Comparison of ENCODE assay signal across 1 cellular context in genomic region chr17:73616873-73617430, GRCh38.
TF ChIP-seq lines count a peak whose summit lies in the region.

No MANE protein-coding gene starts in this region.

TF ChIP-seq in HEK293, 187 proteins besides CTCF, POLR2A, EP300 and RAD21 (continued from another document):
- TF ChIP-seq, protein P1, sequence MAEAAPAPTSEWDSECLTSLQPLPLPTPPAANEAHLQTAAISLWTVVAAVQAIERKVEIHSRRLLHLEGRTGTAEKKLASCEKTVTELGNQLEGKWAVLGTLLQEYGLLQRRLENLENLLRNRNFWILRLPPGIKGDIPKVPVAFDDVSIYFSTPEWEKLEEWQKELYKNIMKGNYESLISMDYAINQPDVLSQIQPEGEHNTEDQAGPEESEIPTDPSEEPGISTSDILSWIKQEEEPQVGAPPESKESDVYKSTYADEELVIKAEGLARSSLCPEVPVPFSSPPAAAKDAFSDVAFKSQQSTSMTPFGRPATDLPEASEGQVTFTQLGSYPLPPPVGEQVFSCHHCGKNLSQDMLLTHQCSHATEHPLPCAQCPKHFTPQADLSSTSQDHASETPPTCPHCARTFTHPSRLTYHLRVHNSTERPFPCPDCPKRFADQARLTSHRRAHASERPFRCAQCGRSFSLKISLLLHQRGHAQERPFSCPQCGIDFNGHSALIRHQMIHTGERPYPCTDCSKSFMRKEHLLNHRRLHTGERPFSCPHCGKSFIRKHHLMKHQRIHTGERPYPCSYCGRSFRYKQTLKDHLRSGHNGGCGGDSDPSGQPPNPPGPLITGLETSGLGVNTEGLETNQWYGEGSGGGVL (tag by site-specific recombination; IDR thresholded peaks at IDR 0.05): peak; percentile 71; the same call in 1 of the 2 replicates
- TF ChIP-seq ZFHX2 (tag by site-specific recombination; conservative IDR thresholded peaks at IDR 0.05) (0 out of 2 replicates have a peak, but pooled peaks have one; percentile 9), ZNF544 (tag by site-specific recombination; IDR thresholded peaks at IDR 0.05) (no peak), ZIC2 (tag by site-specific recombination; IDR thresholded peaks at IDR 0.05) (peak; percentile 86), ZNF513 (tag by site-specific recombination; IDR thresholded peaks at IDR 0.05) (no peak), KLF10 (tag by site-specific recombination; IDR thresholded peaks at IDR 0.05) (no peak), ZNF488 (tag by site-specific recombination; IDR thresholded peaks at IDR 0.05) (no peak), KLF17 (tag by site-specific recombination; IDR thresholded peaks at IDR 0.05) (no peak), ZNF112 (tag by site-specific recombination; IDR thresholded peaks at IDR 0.05) (no peak), GLIS2 (tag by site-specific recombination; IDR thresholded peaks at IDR 0.05) (peak; percentile 41; the same call in 1 of the 2 replicates), ZNF426 (tag by site-specific recombination; IDR thresholded peaks at IDR 0.05) (no peak), ZNF792 (tag by site-specific recombination; IDR thresholded peaks at IDR 0.05) (no peak), ZNF274 (IDR thresholded peaks at IDR 0.05; ENCODE audit: low read length) (no peak), ZNF274 (tag by site-specific recombination; IDR thresholded peaks at IDR 0.05; ENCODE audit: borderline replicate concordance) (no peak), FEZF1 (tag by site-specific recombination; IDR thresholded peaks at IDR 0.05) (no peak), MZF1 (tag by site-specific recombination; IDR thresholded peaks at IDR 0.05; ENCODE audit: borderline replicate concordance) (no peak)
- TF ChIP-seq, protein P2, sequence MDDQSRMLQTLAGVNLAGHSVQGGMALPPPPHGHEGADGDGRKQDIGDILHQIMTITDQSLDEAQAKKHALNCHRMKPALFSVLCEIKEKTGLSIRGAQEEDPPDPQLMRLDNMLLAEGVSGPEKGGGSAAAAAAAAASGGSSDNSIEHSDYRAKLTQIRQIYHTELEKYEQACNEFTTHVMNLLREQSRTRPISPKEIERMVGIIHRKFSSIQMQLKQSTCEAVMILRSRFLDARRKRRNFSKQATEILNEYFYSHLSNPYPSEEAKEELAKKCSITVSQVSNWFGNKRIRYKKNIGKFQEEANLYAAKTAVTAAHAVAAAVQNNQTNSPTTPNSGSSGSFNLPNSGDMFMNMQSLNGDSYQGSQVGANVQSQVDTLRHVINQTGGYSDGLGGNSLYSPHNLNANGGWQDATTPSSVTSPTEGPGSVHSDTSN (CRISPR knock-in tag; IDR thresholded peaks at IDR 0.05): no peak
- TF ChIP-seq, protein P3, sequence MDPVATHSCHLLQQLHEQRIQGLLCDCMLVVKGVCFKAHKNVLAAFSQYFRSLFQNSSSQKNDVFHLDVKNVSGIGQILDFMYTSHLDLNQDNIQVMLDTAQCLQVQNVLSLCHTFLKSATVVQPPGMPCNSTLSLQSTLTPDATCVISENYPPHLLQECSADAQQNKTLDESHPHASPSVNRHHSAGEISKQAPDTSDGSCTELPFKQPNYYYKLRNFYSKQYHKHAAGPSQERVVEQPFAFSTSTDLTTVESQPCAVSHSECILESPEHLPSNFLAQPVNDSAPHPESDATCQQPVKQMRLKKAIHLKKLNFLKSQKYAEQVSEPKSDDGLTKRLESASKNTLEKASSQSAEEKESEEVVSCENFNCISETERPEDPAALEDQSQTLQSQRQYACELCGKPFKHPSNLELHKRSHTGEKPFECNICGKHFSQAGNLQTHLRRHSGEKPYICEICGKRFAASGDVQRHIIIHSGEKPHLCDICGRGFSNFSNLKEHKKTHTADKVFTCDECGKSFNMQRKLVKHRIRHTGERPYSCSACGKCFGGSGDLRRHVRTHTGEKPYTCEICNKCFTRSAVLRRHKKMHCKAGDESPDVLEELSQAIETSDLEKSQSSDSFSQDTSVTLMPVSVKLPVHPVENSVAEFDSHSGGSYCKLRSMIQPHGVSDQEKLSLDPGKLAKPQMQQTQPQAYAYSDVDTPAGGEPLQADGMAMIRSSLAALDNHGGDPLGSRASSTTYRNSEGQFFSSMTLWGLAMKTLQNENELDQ (tag by site-specific recombination; IDR thresholded peaks at IDR 0.05; ENCODE audit: low read depth): no peak
